Comparison of ENCODE assay signal across 19 cellular contexts in genomic region chr22:37431366-37431765, GRCh38. TPM values are rescaled to one million over a fixed set of nuclear protein-coding genes. Genes with fewer than 3 reads are reported as not detected.
A peak's percentile ranks its signal among the peaks of the same experiment; 100 is the strongest.
DNase-seq lines count a peak whose midpoint lies in the region; ATAC-seq and TF ChIP-seq lines count a peak whose summit lies in the region.
"Had no signal": no experiment of that assay in that cellular context is flagged by ENCODE, and none has a peak within 500 bp of the region (broad histone marks: within the 10 kb centered on the region; RNA-seq: fewer than 3 reads in every experiment).

No MANE protein-coding gene starts in this region.

- H3K4me2 ChIP-seq in GM23338, result no peak overlapping the region

- peaks cover 4 to 29% (median 11%) of the 10 kb centered on the region in 7 donors for H3K9me3 Mint-ChIP-seq in CD14-positive monocyte
- H3K9me3 Mint-ChIP-seq in GM23338, result no peaks in the 10 kb centered on the region

- TF ChIP-seq POLR2A in uterus (IDR thresholded peaks at IDR 0.05), result no peak

- H3K27ac ChIP-seq in ACC112 (ENCODE audit: low read depth, low read length) (peak overlapping the region; percentile 89), HEK293 (ENCODE audit: extremely low read depth, low read depth, low read length) (peak overlapping the region; percentile 10; the same call in 1 of the 2 replicates), uterus (no peak overlapping the region), GM23338 (ENCODE audit: low read depth) (no peak overlapping the region)
- H3K27ac ChIP-seq: KMS-11, SK-N-MC, upper lobe of right lung had no signal

- H3F3A ChIP-seq in GM23338 (replicated peaks; ENCODE audit: low read depth), result peaks cover 7% of the 10 kb centered on the region

- H3K4me3 ChIP-seq in ACC112 (ENCODE audit: low read depth, low read length) (no peak overlapping the region), HEK293 (ENCODE audit: low read depth, low read length) (no peak overlapping the region), uterus (no peak overlapping the region), GM23338 (no peak overlapping the region)
- H3K4me3 ChIP-seq: SK-N-MC, upper lobe of right lung had no signal

- H3K27me3 ChIP-seq in ACC112 (ENCODE audit: insufficient read depth, low read length) (no peaks in the 10 kb centered on the region), uterus (peaks cover 0 to 18% of the 10 kb centered on the region in 2 donors), GM23338 (ENCODE audit: insufficient read depth) (peaks cover 26% of the 10 kb centered on the region)

- H4K20me1 ChIP-seq in GM23338 (replicated peaks; ENCODE audit: insufficient read depth), result no peaks in the 10 kb centered on the region; the same call in 1 of the 2 replicates

- H3K36me3 ChIP-seq in ACC112 (ENCODE audit: insufficient read depth, low read length) (no peaks in the 10 kb centered on the region), HEK293 (ENCODE audit: control insufficient read depth in 2 of 2, insufficient read depth in 1 of 2, low read length in 2 of 2) (no peaks in the 10 kb centered on the region), uterus (no peaks in the 10 kb centered on the region), GM23338 (ENCODE audit: insufficient read depth) (no peaks in the 10 kb centered on the region)
- H3K36me3 ChIP-seq: upper lobe of right lung had no signal

- H3K9me3 ChIP-seq in HEK293 (ENCODE audit: control insufficient read depth, insufficient read depth, low read depth, low read length), result no peaks in the 10 kb centered on the region
- no peaks in the 10 kb centered on the region for H3K9me3 ChIP-seq in uterus
- H3K9me3 ChIP-seq: upper lobe of right lung had no signal

- H3K27ac Mint-ChIP-seq in CD14-positive monocyte (peak overlapping the region in 1 of 7 donors; percentile 69), GM23338 (no peak overlapping the region)

- H3K4me3 Mint-ChIP-seq in CD14-positive monocyte (no peak overlapping the region), GM23338 (no peak overlapping the region)
- H3K4me3 Mint-ChIP-seq: stimulated activated naive CD8-positive, alpha-beta T cell treated with anti-CD3 and anti-CD28 coated beads, Interleukin-15, Interleukin-2, amounts not matched to agents 100 ng/mL and 50 ng/mL, for 24 hours had no signal

- DNase-seq in amniotic epithelial cell (ENCODE audit: low read depth) (peak; percentile 17), kidney glomerular epithelial cell (lab: John Stamatoyannopoulos, UW) (peak; percentile 65), uterus (no peak), CD14-positive monocyte (ENCODE audit: low spot score) (no peak), GM23338 (ENCODE audit: low spot score) (no peak)
- no peak for DNase-seq in activated CD8-positive, alpha-beta memory T cell treated with anti-CD3 and anti-CD28 coated beads, Interleukin-2, amount 50 U/mL, for 4 hours
- DNase-seq: activated CD8-positive, alpha-beta memory T cell treated with anti-CD3 and anti-CD28 coated beads, Interleukin-2, amount 50 U/mL, for 48 hours; activated gamma-delta T cell treated with Interleukin-2 at 50 U/mL for 16 hours; glutamatergic neuron; mesendoderm; NCI-H1105 treated with DMSO at 0.1 percent for 48 hours; NCI-H69; upper lobe of right lung had no signal

- H3K27me3 Mint-ChIP-seq in CD14-positive monocyte (ENCODE audit: low read depth in 3 of 3) (peaks cover 33 to 52% (median 33%) of the 10 kb centered on the region in 3 donors), GM23338 (ENCODE audit: insufficient read depth, low read depth, poor library complexity) (peaks cover 30% of the 10 kb centered on the region)

- no peaks in the 10 kb centered on the region for H3K9me2 ChIP-seq in GM23338 (ENCODE audit: insufficient read depth)

- H3K4me1 Mint-ChIP-seq in CD14-positive monocyte (peaks cover 16% of the 10 kb centered on the region), GM23338 (peaks cover 6% of the 10 kb centered on the region)

- H2AFZ ChIP-seq in ACC112 (ENCODE audit: low read length, unreplicated experiment) (no peak overlapping the region), GM23338 (no peak overlapping the region)

- no peaks in the 10 kb centered on the region for H3K79me2 ChIP-seq in ACC112 (ENCODE audit: control insufficient read depth, insufficient read depth, low read length, unreplicated experiment)
- H3K79me2 ChIP-seq in GM23338 (replicated peaks; ENCODE audit: insufficient read depth), result no peaks in the 10 kb centered on the region

- ATAC-seq in GM23338, result no peak
- ATAC-seq: esophagus mucosa, upper lobe of right lung had no signal

- intact Hi-C loops in uterus (cut with DNase I; ENCODE audit: low total_unique reads), result no loop called here
- intact Hi-C loops in CD14-positive monocyte (cut with micrococcal nuclease), result no loop called here

- POLR2A ChIA-PET in HEK293 (lab: Yijun Ruan, JAX), result interaction anchor here (1.1 to 1.7 kb wide), 4 partner anchors 11 to 130 kb away, joined by 3 to 16 read pairs (median 5); no protein-coding TSS in a partner anchor

- H3K4me1 ChIP-seq in ACC112 (ENCODE audit: control insufficient read depth, insufficient read depth, low read length, unreplicated experiment) (peaks cover 27% of the 10 kb centered on the region), HEK293 (ENCODE audit: control insufficient read depth, insufficient read depth, low read length) (no peaks in the 10 kb centered on the region), uterus (peaks cover 0 to 12% of the 10 kb centered on the region in 2 donors), GM23338 (ENCODE audit: insufficient read depth) (peaks cover 5% of the 10 kb centered on the region; the same call in 1 of the 2 replicates)
- H3K4me1 ChIP-seq: upper lobe of right lung had no signal

- no peak for TF ChIP-seq CTCF in HEK293 (tag by site-specific recombination; IDR thresholded peaks at IDR 0.05)
- TF ChIP-seq CTCF in uterus (IDR thresholded peaks at IDR 0.05), result no peak
- TF ChIP-seq CTCF in CD14-positive monocyte (IDR thresholded peaks at IDR 0.05), result no peak
- no peak for TF ChIP-seq CTCF in GM23338 (conservative IDR thresholded peaks at IDR 0.05; ENCODE audit: low read depth in 2 of 2)

- CTCF ChIA-PET in HEK293 (lab: Yijun Ruan, JAX), result interaction anchor here (0.6 to 5.4 kb wide), 9 partner anchors 11 to 425 kb away, joined by 3 to 59 read pairs (median 7); no protein-coding TSS in a partner anchor

- H3K36me3 Mint-ChIP-seq in CD14-positive monocyte (peaks cover 0 to 6% of the 10 kb centered on the region in 2 donors), GM23338 (ENCODE audit: low read depth) (no peaks in the 10 kb centered on the region)

TF ChIP-seq in HEK293, 187 proteins besides CTCF, POLR2A, EP300 and RAD21 (continues in another document):
- TF ChIP-seq ZBTB21 (tag by site-specific recombination; IDR thresholded peaks at IDR 0.05) (no peak), ZNF692 (tag by site-specific recombination; IDR thresholded peaks at IDR 0.05) (no peak), ZFP3 (tag by site-specific recombination; IDR thresholded peaks at IDR 0.05; ENCODE audit: low read depth) (no peak), ZBTB48 (tag by site-specific recombination; IDR thresholded peaks at IDR 0.05) (no peak), ZBTB17 (tag by site-specific recombination; IDR thresholded peaks at IDR 0.05) (no peak), KLF16 (tag by site-specific recombination; IDR thresholded peaks at IDR 0.05) (no peak)

TF ChIP-seq in GM23338, 12 proteins besides CTCF, POLR2A, EP300 and RAD21:
- no peak for TF ChIP-seq ZNF114 (CRISPR knock-in tag; IDR thresholded peaks at IDR 0.05)

RNA-seq across cellular contexts. Expression of gene ELFN2, which starts 4.1 kb away (rescaled TPM):
- under 1 TPM in 2 of 4 donors, not detected in 2; 0.30 to 0.76 TPM for total RNA-seq in uterus
- polyA plus RNA-seq in CD14-positive monocyte (not detected), GM23338 (2016; fragmentation: Nextera tagmentation; extraction: Ambion mirVana) (0.18 and 0.23 TPM in 2 replicates)
- total RNA-seq in GM23338 (2014; rRNA removed; shearing (Covaris generic)), result 0.35 and 0.62 TPM in 2 replicates
- total RNA-seq: esophagus mucosa had no signal

RNA-seq across cellular contexts. Expression of gene MFNG, which starts 54.8 kb away (rescaled TPM):
- 10 to 100 TPM in 3 of 4 donors, 1 to 10 TPM in 1; 7.6 to 71.2 (median 28.7) TPM for total RNA-seq in uterus
- polyA plus RNA-seq in CD14-positive monocyte (100 to 1,000 TPM; 181 to 196 TPM), GM23338 (2016; fragmentation: Nextera tagmentation; extraction: Ambion mirVana) (1.1 and 1.4 TPM in 2 replicates)
- total RNA-seq in GM23338 (2014; rRNA removed; shearing (Covaris generic)), result 1.9 and 3.8 TPM in 2 replicates

Comparison
In these comparisons a context has a peak if more than half of its experiments do, and no peak if none do; other contexts are left out.
1. H3K27ac ChIP-seq: peak in ACC112 (single experiment) and HEK293 (single experiment); none in uterus (0 of 2) and GM23338 (single experiment).
2. DNase-seq: peak in amniotic epithelial cell (single experiment) and kidney glomerular epithelial cell (single experiment); none in uterus (0 of 2), activated CD8-positive, alpha-beta memory T cell treated with anti-CD3 and anti-CD28 coated beads, Interleukin-2, amount 50 U/mL, for 4 hours (single experiment), CD14-positive monocyte (single experiment) and GM23338 (single experiment).